11 cellular contexts compared by ENCODE assay signal in genomic region chr2:169644173-169644572, GRCh38. TPM values are rescaled to one million over a fixed set of nuclear protein-coding genes. Genes with fewer than 3 reads are reported as not detected.
"Had no signal": no experiment of that assay in that cellular context is flagged by ENCODE, and none has a peak within 500 bp of the region (broad histone marks: within the 10 kb centered on the region; RNA-seq: fewer than 3 reads in every experiment).

No MANE protein-coding gene starts in this region.

- H3K27me3 Mint-ChIP-seq: IgD-negative memory B cell had no signal

- H3K4me2 ChIP-seq: KMS-11 had no signal

- H3K27ac ChIP-seq: GM23248, KMS-11 had no signal

- DNase-seq: GM23248, GOT3, H7, Karpas-422 had no signal

- H3K4me3 ChIP-seq: GM23248, HAP-1 had no signal

- H3K4me3 Mint-ChIP-seq: IgD-negative memory B cell had no signal

- FAIRE-seq: HTR-8/SVneo had no signal

- H3K27ac Mint-ChIP-seq: IgD-negative memory B cell had no signal

- H3K36me3 Mint-ChIP-seq: IgD-negative memory B cell had no signal

- H2AFZ ChIP-seq: GM23248 had no signal

- H3K9ac ChIP-seq: GM23248, KMS-11 had no signal

- H3K36me3 ChIP-seq: HAP-1 had no signal

- H3K9me3 ChIP-seq: HAP-1 had no signal

RNA-seq across cellular contexts. Expression of gene CFAP210, which starts 50.0 kb away (rescaled TPM):
- total RNA-seq: GM23248, H4, HT-29, LHCN-M2 had no signal
- polyA plus RNA-seq: IgD-negative memory B cell had no signal
